Comparison of ENCODE assay signal across 8 cellular contexts in the genomic region with DNA sequence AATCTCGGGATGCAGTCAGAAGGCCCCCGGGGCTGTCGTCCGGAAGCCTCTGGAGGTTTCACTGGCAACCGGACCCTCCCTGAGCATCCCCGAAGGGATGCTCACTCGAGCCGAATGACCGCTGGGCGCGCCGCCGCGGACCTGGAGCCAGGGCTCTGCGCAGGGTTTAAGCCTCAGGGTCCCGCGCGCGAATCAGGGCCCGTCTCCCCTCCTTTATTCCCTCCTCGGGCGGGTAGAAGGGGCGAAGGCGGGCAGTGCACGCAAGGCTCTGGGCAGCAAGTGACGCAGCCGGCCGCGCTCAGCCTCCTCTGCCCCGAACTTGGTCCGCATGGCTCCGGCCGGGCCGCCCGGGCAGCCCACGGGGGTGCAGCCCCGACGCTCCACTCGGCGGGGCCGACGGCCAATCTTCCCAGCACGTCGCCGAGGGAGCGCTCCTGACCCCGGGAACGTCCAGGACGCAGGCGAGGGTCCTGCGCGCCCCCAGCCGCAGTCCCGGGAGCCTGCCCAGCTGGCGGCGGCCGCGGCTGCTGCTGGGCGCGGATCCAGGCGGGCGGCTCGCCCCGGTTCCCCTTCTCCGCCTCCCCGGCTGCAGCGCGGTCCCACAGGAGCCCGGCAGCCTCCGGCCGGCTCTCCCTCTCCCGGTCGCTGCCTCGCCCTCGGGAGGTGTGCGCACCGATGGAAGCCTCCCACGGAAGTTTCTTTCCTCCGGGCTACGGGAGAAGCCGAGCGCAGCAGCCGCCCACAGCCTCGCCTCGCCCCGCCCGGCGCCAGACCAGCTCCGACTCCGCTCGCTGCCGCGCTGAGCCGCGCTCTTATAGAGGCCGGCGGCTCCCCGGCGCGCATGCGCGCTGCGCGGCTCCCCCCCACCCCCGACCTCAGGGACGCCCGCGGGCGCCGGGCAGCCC. TPM values are rescaled to one million over a fixed set of nuclear protein-coding genes. Genes with fewer than 3 reads are reported as not detected.
DNase-seq lines count a peak whose midpoint lies in the region; ATAC-seq and TF ChIP-seq lines count a peak whose summit lies in the region.

A gene (minus strand): TSS at position 786 of the 905 bp plus-strand sequence. CDS start 1,041 bp downstream, outside the sequence.

- no peak for ATAC-seq in GM18502 (IDR thresholded peaks at IDR 0.05; ENCODE audit: poor library complexity, unreplicated experiment)

- peaks cover 25% of the 10 kb centered on the region for H3K27me3 Mint-ChIP-seq in activated naive CD8-positive, alpha-beta T cell treated with anti-CD3 and anti-CD28 coated beads for 36 hours
- H3K27me3 Mint-ChIP-seq in osteocyte (ENCODE audit: unreplicated experiment), result no peaks in the 10 kb centered on the region

- no peaks in the 10 kb centered on the region for H3K36me3 Mint-ChIP-seq in activated naive CD8-positive, alpha-beta T cell treated with anti-CD3 and anti-CD28 coated beads for 36 hours
- peaks cover 12% of the 10 kb centered on the region for H3K36me3 Mint-ChIP-seq in osteocyte (ENCODE audit: unreplicated experiment)

- peaks cover 25% of the 10 kb centered on the region for H3K4me1 Mint-ChIP-seq in activated naive CD8-positive, alpha-beta T cell treated with anti-CD3 and anti-CD28 coated beads for 36 hours
- peaks cover 26% of the 10 kb centered on the region for H3K4me1 Mint-ChIP-seq in osteocyte (ENCODE audit: unreplicated experiment)

- no peaks in the 10 kb centered on the region for H3K9me3 Mint-ChIP-seq in activated naive CD8-positive, alpha-beta T cell treated with anti-CD3 and anti-CD28 coated beads for 36 hours
- H3K9me3 Mint-ChIP-seq in osteocyte (ENCODE audit: unreplicated experiment), result no peaks in the 10 kb centered on the region

- H3K27ac Mint-ChIP-seq in activated naive CD8-positive, alpha-beta T cell treated with anti-CD3 and anti-CD28 coated beads for 36 hours, result peak within 1 kb of the TSS; percentile 23
- peak within 1 kb of the TSS; percentile 81 for H3K27ac Mint-ChIP-seq in osteocyte (ENCODE audit: unreplicated experiment)

- peak; percentile 39 to 75 for DNase-seq in NCI-H524 (lab: John Stamatoyannopoulos, UW)
- DNase-seq in NCI-H524 treated with DMSO at 0.1 percent for 48 hours (lab: John Stamatoyannopoulos, UW), result no peak
- peak; percentile 63 for DNase-seq in NOMO-1 treated with dmso at 0.1 percent for 144 hours (lab: John Stamatoyannopoulos, UW; ENCODE audit: unreplicated experiment)
- DNase-seq in activated naive CD8-positive, alpha-beta T cell treated with anti-CD3 and anti-CD28 coated beads for 36 hours, result peak; percentile 33
- peak in 38 of 42 donors; percentile 35 to 88 (median 58) for DNase-seq in head of caudate nucleus
- DNase-seq in osteocyte (ENCODE audit: extremely low spot score, unreplicated experiment), result peak; percentile 88
- no peak for DNase-seq in mucosa of gallbladder (ENCODE audit: low spot score)

- H3K4me3 Mint-ChIP-seq in activated naive CD8-positive, alpha-beta T cell treated with anti-CD3 and anti-CD28 coated beads for 36 hours, result peak within 1 kb of the TSS; percentile 64
- peak within 1 kb of the TSS; percentile 94 for H3K4me3 Mint-ChIP-seq in osteocyte (ENCODE audit: unreplicated experiment)

- intact Hi-C loops in head of caudate nucleus (cut with DNase I), result no loop called here

- TF ChIP-seq CTCF in osteocyte (IDR thresholded peaks at IDR 0.05), result no peak

RNA-seq across cellular contexts. Expression of the gene that starts here (rescaled TPM):
- under 1 TPM; 0.26 to 0.27 TPM for total RNA-seq in activated naive CD8-positive, alpha-beta T cell treated with anti-CD3 and anti-CD28 coated beads for 36 hours
- total RNA-seq in osteocyte (128 TPM in 2 replicates), mucosa of gallbladder (0.32 TPM)

Comparison
In these comparisons a context has a peak if more than half of its experiments do, and no peak if none do; other contexts are left out.
1. RNA of the gene that starts here (total RNA-seq): 128 TPM in osteocyte; 0.32 TPM in mucosa of gallbladder (single experiment) and 0.26 to 0.27 TPM in activated naive CD8-positive, alpha-beta T cell treated with anti-CD3 and anti-CD28 coated beads for 36 hours; every median in the first group is over 10 times any median in the second.
2. DNase-seq: peak in NCI-H524 (2 of 2), NOMO-1 treated with dmso at 0.1 percent for 144 hours (single experiment), head of caudate nucleus (38 of 42) and osteocyte (single experiment); none in NCI-H524 treated with DMSO at 0.1 percent for 48 hours (single experiment) and mucosa of gallbladder (single experiment).
3. Peak in DNase-seq in activated naive CD8-positive, alpha-beta T cell treated with anti-CD3 and anti-CD28 coated beads for 36 hours; RNA of the gene not detected or under 1 TPM.